ENCODE assay signal across 19 cellular contexts in the genomic region with DNA sequence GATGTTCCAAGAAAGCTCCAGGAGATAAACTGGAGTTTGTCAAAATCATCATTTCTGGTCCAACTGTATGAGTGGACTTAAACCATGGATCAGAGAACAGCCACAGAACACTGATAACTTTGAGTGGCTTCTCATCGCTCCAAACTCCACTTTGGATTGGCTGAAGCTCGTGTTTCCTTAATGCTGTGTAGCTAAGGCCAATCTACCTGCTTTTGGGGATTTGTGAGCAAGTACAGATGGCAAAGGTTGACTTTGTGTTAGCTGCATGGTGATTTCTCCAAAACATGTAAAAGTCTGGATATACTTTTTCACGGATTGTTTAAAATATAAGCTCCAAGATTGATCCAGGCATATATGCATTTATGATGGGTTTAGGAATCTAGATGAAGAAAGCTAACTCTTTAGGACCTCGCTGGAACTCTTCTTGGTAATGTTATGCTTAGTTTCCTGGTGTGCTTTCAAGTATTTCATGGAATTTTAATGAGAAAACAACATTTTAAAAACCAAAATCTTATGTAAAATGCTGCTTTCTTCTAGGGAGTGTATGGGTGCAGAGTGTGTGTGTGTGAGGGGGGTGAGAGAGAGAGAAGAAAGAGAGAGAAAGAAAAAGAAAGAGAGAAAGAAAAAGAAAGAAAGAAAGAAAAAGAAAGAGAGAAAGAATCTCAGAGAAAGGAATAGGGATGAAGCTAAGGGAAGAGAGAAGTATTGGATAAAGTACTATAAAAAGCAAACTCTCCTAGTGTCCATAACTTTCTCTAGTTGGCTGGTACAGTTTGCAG. TPM values are rescaled to one million over a fixed set of nuclear protein-coding genes. Genes with fewer than 3 reads are reported as not detected.
DNase-seq lines count a peak whose midpoint lies in the region; ATAC-seq and TF ChIP-seq lines count a peak whose summit lies in the region.
"Had no signal": no experiment of that assay in that cellular context is flagged by ENCODE, and none has a peak within 500 bp of the region (broad histone marks: within the 10 kb centered on the region; RNA-seq: fewer than 3 reads in every experiment).

No MANE protein-coding gene starts in this region.

- H3K79me2 ChIP-seq in GM23338 (replicated peaks; ENCODE audit: insufficient read depth) = no peaks in the 10 kb centered on the region

- H2AFZ ChIP-seq in GM23338 = no peak overlapping the region
- H2AFZ ChIP-seq: GM23248 had no signal

- H3K4me1 Mint-ChIP-seq in GM23338 (peaks cover 22% of the 10 kb centered on the region; the same call in 2 of the 3 replicates), T-helper 17 cell (peaks cover 2% of the 10 kb centered on the region)
- H3K4me1 Mint-ChIP-seq in activated T-cell treated with anti-CD3 and anti-CD28 coated beads, Interleukin-2, amount 50 U/mL, for 4 hours (ENCODE audit: low read depth) = peaks cover 6% of the 10 kb centered on the region

- H3K9ac ChIP-seq in SK-N-MC (ENCODE audit: insufficient read length) = no peak overlapping the region
- H3K9ac ChIP-seq: GM23248 had no signal

- H3K9me3 ChIP-seq in SK-N-MC (ENCODE audit: low read depth, low read length) (no peaks in the 10 kb centered on the region), T-helper 17 cell (ENCODE audit: control insufficient read depth, low read length, poor library complexity, severe bottlenecking) (peaks cover 8% of the 10 kb centered on the region)
- H3K9me3 ChIP-seq: HAP-1 had no signal

- H3K4me1 ChIP-seq in GM23338 (ENCODE audit: insufficient read depth) = peaks cover 26% of the 10 kb centered on the region
- H3K4me1 ChIP-seq: HAP-1 had no signal

- ATAC-seq in GM23338 (no peak), GM19324 (IDR thresholded peaks at IDR 0.05; ENCODE audit: low FRiP score, unreplicated experiment) (no peak), T-helper 17 cell (no peak)
- ATAC-seq in activated T-cell treated with anti-CD3 and anti-CD28 coated beads, Interleukin-2, amount 50 U/mL, for 4 hours = no peak

- H3K27me3 Mint-ChIP-seq in GM23338 (ENCODE audit: insufficient read depth, low read depth, poor library complexity) = peaks cover 99% of the 10 kb centered on the region
- peaks cover 75% of the 10 kb centered on the region for H3K27me3 Mint-ChIP-seq in activated T-cell treated with anti-CD3 and anti-CD28 coated beads, Interleukin-2, amount 50 U/mL, for 4 hours (ENCODE audit: low read depth)
- H3K27me3 Mint-ChIP-seq in T-helper 17 cell = peaks cover 75% of the 10 kb centered on the region

- H4K20me1 ChIP-seq in GM23338 (replicated peaks; ENCODE audit: insufficient read depth) = peaks cover 43% of the 10 kb centered on the region

- H3K27ac ChIP-seq in GM23338 (ENCODE audit: low read depth) (no peak overlapping the region), SK-N-MC (0 out of 2 replicates have a peak overlapping the region, but pooled peaks have one; percentile 7)
- H3K27ac ChIP-seq: GM23248 had no signal

- TF ChIP-seq CTCF in GM23338 (conservative IDR thresholded peaks at IDR 0.05; ENCODE audit: low read depth in 2 of 2) = no peak

- DNase-seq in GM23338 (ENCODE audit: low spot score) (no peak), SK-N-MC (ENCODE audit: low read depth, low spot score) (no peak), dedifferentiated amniotic fluid mesenchymal stem cell (ENCODE audit: extremely low spot score) (peak; percentile 7), T-helper 17 cell (no peak)
- no peak for DNase-seq in activated T-cell treated with anti-CD3 and anti-CD28 coated beads, Interleukin-2, amount 50 U/mL, for 4 hours
- DNase-seq: C1 segment of cervical spinal cord; Calu3; CD4-positive, alpha-beta memory T cell; COR-L47; DMS53; DMS79 treated with DMSO at 0.1 percent for 48 hours; GF-D8; GM23248; HFFc6 had no signal

- H3K4me3 Mint-ChIP-seq in GM23338 (no peak overlapping the region), T-helper 17 cell (no peak overlapping the region)
- no peak overlapping the region for H3K4me3 Mint-ChIP-seq in activated T-cell treated with anti-CD3 and anti-CD28 coated beads, Interleukin-2, amount 50 U/mL, for 4 hours
- H3K4me3 Mint-ChIP-seq: CD4-positive, alpha-beta memory T cell; HFFc6 had no signal

- peaks cover 16% of the 10 kb centered on the region for H3F3A ChIP-seq in GM23338 (replicated peaks; ENCODE audit: low read depth)

- H3K4me3 ChIP-seq in GM23338 (no peak overlapping the region), SK-N-MC (no peak overlapping the region)
- H3K4me3 ChIP-seq: GM23248, HAP-1 had no signal

- no peaks in the 10 kb centered on the region for H3K9me2 ChIP-seq in GM23338 (ENCODE audit: insufficient read depth)

- H3K27me3 ChIP-seq in GM23338 (ENCODE audit: insufficient read depth) = peaks cover 100% of the 10 kb centered on the region

- no peaks in the 10 kb centered on the region for H3K36me3 ChIP-seq in GM23338 (ENCODE audit: insufficient read depth)
- H3K36me3 ChIP-seq in SK-N-MC (ENCODE audit: insufficient read depth, low read length) = no peaks in the 10 kb centered on the region
- H3K36me3 ChIP-seq: HAP-1 had no signal

- H3K36me3 Mint-ChIP-seq in GM23338 (ENCODE audit: low read depth) (no peaks in the 10 kb centered on the region), T-helper 17 cell (ENCODE audit: low read depth) (peaks cover 2% of the 10 kb centered on the region)
- no peaks in the 10 kb centered on the region for H3K36me3 Mint-ChIP-seq in activated T-cell treated with anti-CD3 and anti-CD28 coated beads, Interleukin-2, amount 50 U/mL, for 4 hours (ENCODE audit: insufficient read depth)
- H3K36me3 Mint-ChIP-seq: CD4-positive, alpha-beta memory T cell had no signal

- no peaks in the 10 kb centered on the region; the same call in 2 of the 3 replicates for H3K9me3 Mint-ChIP-seq in GM23338
- no peaks in the 10 kb centered on the region for H3K9me3 Mint-ChIP-seq in activated T-cell treated with anti-CD3 and anti-CD28 coated beads, Interleukin-2, amount 50 U/mL, for 4 hours

- no peak overlapping the region for H3K4me2 ChIP-seq in GM23338

- H3K27ac Mint-ChIP-seq in GM23338 = no peak overlapping the region
- no peak overlapping the region for H3K27ac Mint-ChIP-seq in T-helper 17 cell
- H3K27ac Mint-ChIP-seq: CD4-positive, alpha-beta memory T cell; HFFc6 had no signal

TF ChIP-seq in GM23338, 12 proteins besides CTCF, POLR2A, EP300 and RAD21:
- TF ChIP-seq, protein P1, sequence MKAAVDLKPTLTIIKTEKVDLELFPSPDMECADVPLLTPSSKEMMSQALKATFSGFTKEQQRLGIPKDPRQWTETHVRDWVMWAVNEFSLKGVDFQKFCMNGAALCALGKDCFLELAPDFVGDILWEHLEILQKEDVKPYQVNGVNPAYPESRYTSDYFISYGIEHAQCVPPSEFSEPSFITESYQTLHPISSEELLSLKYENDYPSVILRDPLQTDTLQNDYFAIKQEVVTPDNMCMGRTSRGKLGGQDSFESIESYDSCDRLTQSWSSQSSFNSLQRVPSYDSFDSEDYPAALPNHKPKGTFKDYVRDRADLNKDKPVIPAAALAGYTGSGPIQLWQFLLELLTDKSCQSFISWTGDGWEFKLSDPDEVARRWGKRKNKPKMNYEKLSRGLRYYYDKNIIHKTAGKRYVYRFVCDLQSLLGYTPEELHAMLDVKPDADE (IDR thresholded peaks at IDR 0.05) = no peak
- peak; percentile 60 for TF ChIP-seq EZH2 (IDR thresholded peaks at IDR 0.05; ENCODE audit: low read depth, unreplicated experiment)

RNA-seq across cellular contexts. Expression of a gene that starts 11.6 kb away (rescaled TPM):
- total RNA-seq in GM23338 (2014; rRNA removed; shearing (Covaris generic)) = not detected in 2 replicates
- 0.37 and 0.74 TPM in 2 replicates for polyA plus RNA-seq in GM23338 (2016; fragmentation: Nextera tagmentation; extraction: Ambion mirVana)
- under 1 TPM in 1 of 3 donors, not detected in 2; 0.08 TPM for total RNA-seq in activated T-cell treated with anti-CD3 and anti-CD28 coated beads, Interleukin-2, amount 50 U/mL, for 4 hours
- total RNA-seq in T-helper 17 cell = under 1 TPM in 1 of 2 donors, not detected in 1; 0.35 TPM
- total RNA-seq: A172; CD4-positive, alpha-beta memory T cell; G401; GM23248 had no signal
- polyA plus RNA-seq: BJ had no signal
